17 cellular contexts compared by ENCODE assay signal in the genomic region with DNA sequence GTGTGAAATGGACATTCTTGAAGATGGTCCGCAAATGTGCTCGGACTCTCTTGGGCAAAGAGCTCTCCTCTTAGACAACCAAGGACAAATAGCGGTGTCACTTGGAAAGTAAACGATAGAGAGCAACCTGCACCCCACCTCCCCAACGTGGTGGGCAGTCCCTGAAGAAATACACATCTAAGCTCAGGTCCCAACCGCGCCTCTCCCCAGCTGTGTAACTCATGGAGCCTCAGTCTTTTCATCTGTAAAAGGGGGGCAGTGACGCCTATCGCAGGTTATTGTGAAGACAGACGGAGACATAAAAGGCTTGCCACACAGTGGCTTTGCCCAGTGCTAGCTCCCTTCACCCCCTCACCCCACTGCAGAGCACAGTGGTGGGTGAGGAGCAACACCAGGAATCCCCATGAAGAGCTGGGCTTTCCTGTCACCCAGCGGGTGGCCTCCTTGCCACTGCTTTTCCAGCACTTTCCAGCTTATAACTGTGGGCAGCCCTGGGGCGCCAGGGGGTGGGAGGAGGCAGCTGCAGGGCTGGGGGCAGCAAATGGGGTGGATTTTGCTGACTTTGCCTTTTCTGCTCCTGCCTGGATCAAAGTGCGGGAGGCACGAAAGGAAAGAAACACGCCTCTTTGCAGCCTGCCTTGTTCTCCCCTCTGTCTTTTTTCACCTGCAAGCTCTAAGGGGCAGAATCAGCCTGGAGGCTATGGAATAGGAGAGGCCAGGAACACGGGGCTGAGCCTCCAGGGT.
DNase-seq lines count a peak whose midpoint lies in the region; ATAC-seq, FAIRE-seq and TF ChIP-seq lines count a peak whose summit lies in the region.
"Had no signal": no experiment of that assay in that cellular context is flagged by ENCODE, and none has a peak within 500 bp of the region (broad histone marks: within the 10 kb centered on the region; RNA-seq: fewer than 3 reads in every experiment).

No MANE protein-coding gene starts in this region.

- POLR2A ChIA-PET in HepG2 (lab: Yijun Ruan, JAX) = no interaction called here

- H4K91ac ChIP-seq in neuronal stem cell (ENCODE audit: low read depth, low read length, poor library complexity) = no peak overlapping the region

- H2BK5ac ChIP-seq in neuronal stem cell (ENCODE audit: low read length) = no peak overlapping the region

- no peak overlapping the region for H2BK15ac ChIP-seq in neuronal stem cell (ENCODE audit: low read length)

- H3K36me3 ChIP-seq in HepG2 (replicated peaks in 1 of 2; ENCODE audit: control insufficient read depth in 1 of 2, insufficient read depth in 2 of 2, low read length in 2 of 2) (no peaks in the 10 kb centered on the region), right lobe of liver (no peaks in the 10 kb centered on the region), WERI-Rb-1 (no peaks in the 10 kb centered on the region), neuronal stem cell (replicated peaks in 1 of 2; ENCODE audit: control insufficient read depth in 2 of 2, insufficient read depth in 2 of 2, low read length in 2 of 2) (no peaks in the 10 kb centered on the region)
- H3K36me3 ChIP-seq: BE2C had no signal

- no peak overlapping the region for H2BK120ac ChIP-seq in neuronal stem cell (ENCODE audit: low read depth, low read length)

- no peak for FAIRE-seq in HepG2 (lab: Jason Lieb, UNC)
- FAIRE-seq: GM12892, GM19239 had no signal

- intact Hi-C loops in HepG2 (cut with micrococcal nuclease; ENCODE audit: unreplicated experiment) (no loop called here), right lobe of liver (cut with DNase I) (no loop called here)

- H3K18ac ChIP-seq in neuronal stem cell (ENCODE audit: low read length) = peak overlapping the region; percentile 20

- ATAC-seq in HepG2 (no peak), right lobe of liver (no peak), GM18519 (IDR thresholded peaks at IDR 0.05; ENCODE audit: low FRiP score, unreplicated experiment) (no peak)

- H2AK5ac ChIP-seq in neuronal stem cell (ENCODE audit: low read depth, low read length) = peak overlapping the region; percentile 51

- no TSS peak for BruUV-seq in HepG2 (replicated peaks; lab: Mats Ljungman, UMichigan)

- in situ Hi-C loops in HepG2 (cut with HindIII; ENCODE audit: extremely low pct_ligation_motif_present, low pct_unique_long_range_greater_than_20kb) = no loop called here

- H3K27me3 ChIP-seq in HepG2 (ENCODE audit: control insufficient read depth in 1 of 2, insufficient read depth in 2 of 2, low read length in 2 of 2) (no peaks in the 10 kb centered on the region; a peak in 1 of 5 replicates), right lobe of liver (no peaks in the 10 kb centered on the region), WERI-Rb-1 (ENCODE audit: insufficient read depth, low read depth, severe bottlenecking) (no peaks in the 10 kb centered on the region), neuronal stem cell (ENCODE audit: control insufficient read depth in 3 of 3, insufficient read depth in 3 of 3, low read depth in 1 of 3, low read length in 3 of 3) (peaks cover 0 to 7% (median 0%) of the 10 kb centered on the region in 3 experiments)
- H3K27me3 ChIP-seq: BE2C had no signal

- peak overlapping the region; percentile 29 for H3K4ac ChIP-seq in neuronal stem cell (ENCODE audit: low read length)

- H3K23ac ChIP-seq in neuronal stem cell (ENCODE audit: low read depth, low read length, poor library complexity) = no peak overlapping the region

- H3K27ac ChIP-seq in HepG2 (ENCODE audit: extremely low read length, insufficient read depth, low read length) (no peak overlapping the region), right lobe of liver (no peak overlapping the region), WERI-Rb-1 (no peak overlapping the region), neuronal stem cell (replicated peaks; ENCODE audit: low read length) (no peak overlapping the region)
- H3K27ac ChIP-seq: C4-2B, HL-60 had no signal

- H3K9me3 ChIP-seq in HepG2 (ENCODE audit: low read length) (no peaks in the 10 kb centered on the region), right lobe of liver (no peaks in the 10 kb centered on the region), WERI-Rb-1 (ENCODE audit: severe bottlenecking) (peaks cover 3% of the 10 kb centered on the region), neuronal stem cell (replicated peaks in 1 of 2; ENCODE audit: control insufficient read depth in 2 of 2, insufficient read depth in 1 of 2, low read depth in 1 of 2, low read length in 2 of 2) (no peaks in the 10 kb centered on the region)
- H3K9me3 ChIP-seq: BE2C had no signal

- H3K9ac ChIP-seq in HepG2 (ENCODE audit: insufficient read depth, low read depth, low read length) (no peak overlapping the region), neuronal stem cell (ENCODE audit: low read depth, low read length, poor library complexity) (no peak overlapping the region)

- H3K14ac ChIP-seq in neuronal stem cell (ENCODE audit: low read length) = no peak overlapping the region

- TF ChIP-seq RAD21 in HepG2 (CRISPR knock-in tag; IDR thresholded peaks at IDR 0.05) = no peak

- no peaks in the 10 kb centered on the region for H3K79me1 ChIP-seq in neuronal stem cell (ENCODE audit: low read depth, low read length)

- peak overlapping the region; percentile 24 for H2BK12ac ChIP-seq in neuronal stem cell (ENCODE audit: low read length)

- H3K4me2 ChIP-seq in HepG2 (ENCODE audit: low read depth, low read length) (no peak overlapping the region), neuronal stem cell (ENCODE audit: insufficient read depth, low read length, poor library complexity, severe bottlenecking) (no peak overlapping the region)

- H3K4me1 ChIP-seq in HepG2 (ENCODE audit: insufficient read depth, low read length) (no peaks in the 10 kb centered on the region), right lobe of liver (no peaks in the 10 kb centered on the region), neuronal stem cell (ENCODE audit: control insufficient read depth in 2 of 2, insufficient read depth in 1 of 2, low read depth in 1 of 2, low read length in 2 of 2) (peaks cover 0 to 8% of the 10 kb centered on the region in 2 donors)
- H3K4me1 ChIP-seq: BE2C had no signal

- CTCF ChIA-PET in HepG2 (lab: Yijun Ruan, JAX; ENCODE audit: low intra/inter-chr PET ratio, low total read pairs) = no interaction called here

- H3K79me2 ChIP-seq in HepG2 (ENCODE audit: insufficient read depth, low read length) = no peaks in the 10 kb centered on the region

- 46% methylated on average over 7 of the region's 16 CpGs for WGBS in HepG2 (ENCODE audit: low lambda C conversion rate)
- 67% methylated on average over 10 of the region's 16 CpGs for WGBS in right lobe of liver (ENCODE audit: insufficient coverage, low coverage, low lambda C conversion rate, missing lambda C conversion rate)
- no CpG with 5 or more reads among the region's 16 CpGs for WGBS in neuronal stem cell (ENCODE audit: extremely low coverage in 2 of 2, insufficient read length in 2 of 2, insufficient replicate concordance in 1 of 2), 2 donors

- H2AFZ ChIP-seq in HepG2 (ENCODE audit: low read length) (no peak overlapping the region), neuronal stem cell (ENCODE audit: low read length) (no peak overlapping the region)

- no peak overlapping the region for H3K4me3 ChIP-seq in HepG2 (replicated peaks in 1 of 3; ENCODE audit: insufficient read depth in 1 of 3, low read depth in 2 of 3, low read length in 3 of 3)
- H3K4me3 ChIP-seq in right lobe of liver = no peak overlapping the region
- no peak overlapping the region for H3K4me3 ChIP-seq in WERI-Rb-1 (ENCODE audit: low read depth, low read length)
- no peak overlapping the region for H3K4me3 ChIP-seq in neuronal stem cell (ENCODE audit: low read length in 2 of 2)

- DNase-seq in HepG2 (ENCODE audit: low spot score) (no peak), right lobe of liver (no peak), WERI-Rb-1 (peak; percentile 1), neuronal stem cell (ENCODE audit: low spot score) (no peak), DMS79 treated with DMSO at 0.1 percent for 48 hours (lab: John Stamatoyannopoulos, UW) (no peak), DMS153 treated with DMSO at 0.1 percent for 48 hours (lab: John Stamatoyannopoulos, UW; ENCODE audit: unreplicated experiment) (no peak)
- DNase-seq: BE2C; CD4-positive, alpha-beta memory T cell; DND-41; GDM1; HCEC 1CT; KG1 had no signal

- H4K8ac ChIP-seq in neuronal stem cell (ENCODE audit: low read depth, low read length) = peak overlapping the region; percentile 43

- TF ChIP-seq POLR2A in HepG2 (IDR thresholded peaks at IDR 0.05; ENCODE audit: insufficient read depth in 1 of 2, low read depth in 2 of 2, low read length in 2 of 2) (no peak), right lobe of liver (IDR thresholded peaks at IDR 0.05) (no peak)

- H4K20me1 ChIP-seq in HepG2 (ENCODE audit: insufficient read depth, low read length) = no peaks in the 10 kb centered on the region

- TF ChIP-seq EP300 in HepG2 (IDR thresholded peaks at IDR 0.05; ENCODE audit: low read depth in 2 of 2, low read length in 2 of 2) (no peak), HepG2 (CRISPR knock-in tag; IDR thresholded peaks at IDR 0.05; ENCODE audit: borderline replicate concordance) (no peak)

- TF ChIP-seq CTCF in HepG2 (CRISPR knock-in tag; IDR thresholded peaks at IDR 0.05) (no peak), right lobe of liver (IDR thresholded peaks at IDR 0.05) (no peak), WERI-Rb-1 (IDR thresholded peaks at IDR 0.05; ENCODE audit: low read depth, low read length) (no peak)

TF ChIP-seq in HepG2, 621 proteins besides CTCF, POLR2A, EP300 and RAD21 (continues in another document):
- TF ChIP-seq ZNF570 (CRISPR knock-in tag; IDR thresholded peaks at IDR 0.05; ENCODE audit: borderline replicate concordance) = no peak
- TF ChIP-seq SRSF9 (IDR thresholded peaks at IDR 0.05; ENCODE audit: borderline replicate concordance, insufficient read depth, low read depth, low read length, poor library complexity, severe bottlenecking) = no peak
- no peak for TF ChIP-seq NPAS2 (CRISPR knock-in tag; IDR thresholded peaks at IDR 0.05; ENCODE audit: borderline replicate concordance)
- TF ChIP-seq, protein P1, sequence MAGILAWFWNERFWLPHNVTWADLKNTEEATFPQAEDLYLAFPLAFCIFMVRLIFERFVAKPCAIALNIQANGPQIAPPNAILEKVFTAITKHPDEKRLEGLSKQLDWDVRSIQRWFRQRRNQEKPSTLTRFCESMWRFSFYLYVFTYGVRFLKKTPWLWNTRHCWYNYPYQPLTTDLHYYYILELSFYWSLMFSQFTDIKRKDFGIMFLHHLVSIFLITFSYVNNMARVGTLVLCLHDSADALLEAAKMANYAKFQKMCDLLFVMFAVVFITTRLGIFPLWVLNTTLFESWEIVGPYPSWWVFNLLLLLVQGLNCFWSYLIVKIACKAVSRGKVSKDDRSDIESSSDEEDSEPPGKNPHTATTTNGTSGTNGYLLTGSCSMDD (CRISPR knock-in tag; IDR thresholded peaks at IDR 0.05) = no peak
- peak; percentile 89 for TF ChIP-seq MAFF (IDR thresholded peaks at IDR 0.05; ENCODE audit: low read depth, low read length)
- TF ChIP-seq THYN1 (CRISPR knock-in tag; IDR thresholded peaks at IDR 0.05; ENCODE audit: borderline replicate concordance, low read depth) = no peak
